In genomic region chr9:89477395-89477794, GRCh38 we compare ENCODE assay signal across 9 cellular contexts. TPM values are rescaled to one million over a fixed set of nuclear protein-coding genes. Genes with fewer than 3 reads are reported as not detected.
A peak's percentile ranks its signal among the peaks of the same experiment; 100 is the strongest.
DNase-seq lines count a peak whose midpoint lies in the region; ATAC-seq and TF ChIP-seq lines count a peak whose summit lies in the region.
"Had no signal": no experiment of that assay in that cellular context is flagged by ENCODE, and none has a peak within 500 bp of the region (broad histone marks: within the 10 kb centered on the region; RNA-seq: fewer than 3 reads in every experiment).

No MANE protein-coding gene starts in this region.

- H3K4me3 ChIP-seq in muscle layer of duodenum (ENCODE audit: low read depth in 1 of 2, low read length in 2 of 2) (peak overlapping the region in 1 of 2 donors; percentile 19), uterus (no peak overlapping the region), WERI-Rb-1 (ENCODE audit: low read depth, low read length) (no peak overlapping the region)

- peak overlapping the region; percentile 96 for H3K27ac Mint-ChIP-seq in activated naive CD8-positive, alpha-beta T cell treated with anti-CD3 and anti-CD28 coated beads, Interleukin-2, amount 10 ng/mL, durations not matched to agents 7 days and 5 days

- DNase-seq in cardiac septum (ENCODE audit: low spot score) (peak; percentile 56), left ventricle myocardium superior (no peak), uterus (no peak), COR-L47 (lab: John Stamatoyannopoulos, UW) (no peak), WERI-Rb-1 (no peak)
- peak; percentile 38 for DNase-seq in activated naive CD8-positive, alpha-beta T cell treated with anti-CD3 and anti-CD28 coated beads, Interleukin-2, amount 10 ng/mL, durations not matched to agents 7 days and 5 days
- DNase-seq: NCI-H1436 had no signal

- intact Hi-C loops in cardiac septum (cut with DNase I): no loop called here
- intact Hi-C loops in left ventricle myocardium superior (cut with micrococcal nuclease): no loop called here
- intact Hi-C loops in uterus (cut with DNase I; ENCODE audit: low total_unique reads): no loop called here

- H3K9me3 ChIP-seq in muscle layer of duodenum (ENCODE audit: control insufficient read depth in 1 of 2, low read length in 2 of 2): no peaks in the 10 kb centered on the region
- H3K9me3 ChIP-seq in uterus: no peaks in the 10 kb centered on the region
- H3K9me3 ChIP-seq in WERI-Rb-1 (ENCODE audit: severe bottlenecking): no peaks in the 10 kb centered on the region

- peaks cover 68% of the 10 kb centered on the region for H3K36me3 Mint-ChIP-seq in activated naive CD8-positive, alpha-beta T cell treated with anti-CD3 and anti-CD28 coated beads, Interleukin-2, amount 10 ng/mL, durations not matched to agents 7 days and 5 days

- TF ChIP-seq CTCF in uterus (IDR thresholded peaks at IDR 0.05): no peak
- TF ChIP-seq CTCF in WERI-Rb-1 (IDR thresholded peaks at IDR 0.05; ENCODE audit: low read depth, low read length): no peak

- no peak for TF ChIP-seq POLR2A in uterus (IDR thresholded peaks at IDR 0.05)

- POLR2A ChIA-PET in activated naive CD8-positive, alpha-beta T cell treated with anti-CD3 and anti-CD28 coated beads, Interleukin-2, amount 10 ng/mL, durations not matched to agents 7 days and 5 days (lab: Charles Lee): interaction anchor here (0.7 to 2.8 kb wide), 8 partner anchors 18 to 71 kb away, joined by 3 to 17 read pairs (median 4); no protein-coding TSS in a partner anchor

- H3K27me3 ChIP-seq in muscle layer of duodenum (ENCODE audit: low read depth, low read length) (no peaks in the 10 kb centered on the region), uterus (no peaks in the 10 kb centered on the region), WERI-Rb-1 (ENCODE audit: insufficient read depth, low read depth, severe bottlenecking) (no peaks in the 10 kb centered on the region)

- H3K36me3 ChIP-seq in muscle layer of duodenum (ENCODE audit: control insufficient read depth in 1 of 2, insufficient read depth in 2 of 2, low read length in 2 of 2): no peaks in the 10 kb centered on the region
- H3K36me3 ChIP-seq in uterus: no peaks in the 10 kb centered on the region
- peaks cover 6% of the 10 kb centered on the region; the same call in 1 of the 2 replicates for H3K36me3 ChIP-seq in WERI-Rb-1

- H3K4me3 Mint-ChIP-seq in activated naive CD8-positive, alpha-beta T cell treated with anti-CD3 and anti-CD28 coated beads, Interleukin-2, amount 10 ng/mL, durations not matched to agents 7 days and 5 days: peak overlapping the region; percentile 82

- peaks cover 77% of the 10 kb centered on the region for H3K4me1 Mint-ChIP-seq in activated naive CD8-positive, alpha-beta T cell treated with anti-CD3 and anti-CD28 coated beads, Interleukin-2, amount 10 ng/mL, durations not matched to agents 7 days and 5 days

- peak overlapping the region; percentile 67 for H3K27ac ChIP-seq in muscle layer of duodenum (ENCODE audit: low read length)
- H3K27ac ChIP-seq in uterus: peak overlapping the region; percentile 48 to 63
- H3K27ac ChIP-seq in WERI-Rb-1: no peak overlapping the region

- ATAC-seq in left ventricle myocardium superior (no peak), GM18858 (IDR thresholded peaks at IDR 0.05; ENCODE audit: unreplicated experiment) (no peak)
- peak; percentile 15 for ATAC-seq in activated naive CD8-positive, alpha-beta T cell treated with anti-CD3 and anti-CD28 coated beads, Interleukin-2, amount 10 ng/mL, durations not matched to agents 7 days and 5 days (ENCODE audit: low read depth)

- H3K9me3 Mint-ChIP-seq in activated naive CD8-positive, alpha-beta T cell treated with anti-CD3 and anti-CD28 coated beads, Interleukin-2, amount 10 ng/mL, durations not matched to agents 7 days and 5 days: no peaks in the 10 kb centered on the region

- peaks cover 14 to 15% of the 10 kb centered on the region in 2 donors for H3K4me1 ChIP-seq in muscle layer of duodenum (ENCODE audit: control insufficient read depth in 1 of 2, insufficient read depth in 2 of 2, low read length in 2 of 2)
- H3K4me1 ChIP-seq in uterus: no peaks in the 10 kb centered on the region

- H3K27me3 Mint-ChIP-seq in activated naive CD8-positive, alpha-beta T cell treated with anti-CD3 and anti-CD28 coated beads, Interleukin-2, amount 10 ng/mL, durations not matched to agents 7 days and 5 days: no peaks in the 10 kb centered on the region

RNA-seq across cellular contexts. Expression of gene SEMA4D, which starts 20.5 kb away (rescaled TPM):
- 21.4 TPM for total RNA-seq in cardiac septum
- 24.7 TPM for total RNA-seq in left ventricle myocardium superior
- total RNA-seq in activated naive CD8-positive, alpha-beta T cell treated with anti-CD3 and anti-CD28 coated beads, Interleukin-2, amount 10 ng/mL, durations not matched to agents 7 days and 5 days: 100 to 1,000 TPM; 370 to 391 TPM
- 10 to 100 TPM in 2 of 4 donors, 1 to 10 TPM in 2; 1.5 to 27.8 (median 11.6) TPM for total RNA-seq in uterus

Comparison
In these comparisons a context has a peak if more than half of its experiments do, and no peak if none do; other contexts are left out.
1. DNase-seq: peak in cardiac septum (single experiment) and activated naive CD8-positive, alpha-beta T cell treated with anti-CD3 and anti-CD28 coated beads, Interleukin-2, amount 10 ng/mL, durations not matched to agents 7 days and 5 days (single experiment); none in left ventricle myocardium superior (single experiment), uterus (0 of 2), COR-L47 (single experiment) and WERI-Rb-1 (single experiment).
2. RNA of gene SEMA4D, which starts 20.5 kb away (total RNA-seq): 370 to 391 TPM in activated naive CD8-positive, alpha-beta T cell treated with anti-CD3 and anti-CD28 coated beads, Interleukin-2, amount 10 ng/mL, durations not matched to agents 7 days and 5 days; 24.7 TPM in left ventricle myocardium superior (single experiment), 21.4 TPM in cardiac septum (single experiment) and 1.5 to 27.8 TPM in uterus; every median in the first group is over 10 times any median in the second.